Comparison of ENCODE assay signal across 1 cellular context in the genomic region with DNA sequence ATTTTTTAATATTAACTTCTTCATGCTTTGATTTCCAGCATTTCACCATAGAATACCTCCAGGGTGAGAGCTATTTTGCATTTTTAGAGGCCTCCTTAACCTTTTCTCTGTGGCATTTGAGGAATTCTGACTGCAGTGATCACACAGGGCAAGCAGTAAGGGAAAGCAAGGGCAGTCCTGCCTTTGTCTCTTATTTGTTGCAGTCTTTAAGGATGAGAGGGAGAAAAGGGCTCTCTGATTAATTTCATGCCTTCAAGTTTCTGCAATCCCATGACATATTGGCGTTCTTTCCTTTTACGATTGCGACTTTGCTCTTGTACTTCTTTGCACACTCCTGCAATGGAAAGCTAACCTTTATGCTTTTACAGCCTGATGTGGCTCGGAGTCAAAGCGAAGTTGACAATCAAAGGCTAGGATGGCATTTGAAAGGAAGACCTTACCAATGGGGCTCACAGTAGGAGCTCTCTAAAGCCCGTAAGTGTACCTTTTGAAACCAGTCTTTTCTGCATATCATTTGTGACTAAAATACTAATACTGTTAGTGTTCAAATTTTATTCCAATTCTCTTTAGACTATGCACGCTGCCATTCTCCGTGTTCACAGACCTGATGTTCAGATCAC.
TF ChIP-seq lines count a peak whose summit lies in the region.

No MANE protein-coding gene starts in this region.

TF ChIP-seq in WTC11, 78 proteins besides CTCF, POLR2A, EP300 and RAD21 (continued from another document):
- TF ChIP-seq, protein P1, sequence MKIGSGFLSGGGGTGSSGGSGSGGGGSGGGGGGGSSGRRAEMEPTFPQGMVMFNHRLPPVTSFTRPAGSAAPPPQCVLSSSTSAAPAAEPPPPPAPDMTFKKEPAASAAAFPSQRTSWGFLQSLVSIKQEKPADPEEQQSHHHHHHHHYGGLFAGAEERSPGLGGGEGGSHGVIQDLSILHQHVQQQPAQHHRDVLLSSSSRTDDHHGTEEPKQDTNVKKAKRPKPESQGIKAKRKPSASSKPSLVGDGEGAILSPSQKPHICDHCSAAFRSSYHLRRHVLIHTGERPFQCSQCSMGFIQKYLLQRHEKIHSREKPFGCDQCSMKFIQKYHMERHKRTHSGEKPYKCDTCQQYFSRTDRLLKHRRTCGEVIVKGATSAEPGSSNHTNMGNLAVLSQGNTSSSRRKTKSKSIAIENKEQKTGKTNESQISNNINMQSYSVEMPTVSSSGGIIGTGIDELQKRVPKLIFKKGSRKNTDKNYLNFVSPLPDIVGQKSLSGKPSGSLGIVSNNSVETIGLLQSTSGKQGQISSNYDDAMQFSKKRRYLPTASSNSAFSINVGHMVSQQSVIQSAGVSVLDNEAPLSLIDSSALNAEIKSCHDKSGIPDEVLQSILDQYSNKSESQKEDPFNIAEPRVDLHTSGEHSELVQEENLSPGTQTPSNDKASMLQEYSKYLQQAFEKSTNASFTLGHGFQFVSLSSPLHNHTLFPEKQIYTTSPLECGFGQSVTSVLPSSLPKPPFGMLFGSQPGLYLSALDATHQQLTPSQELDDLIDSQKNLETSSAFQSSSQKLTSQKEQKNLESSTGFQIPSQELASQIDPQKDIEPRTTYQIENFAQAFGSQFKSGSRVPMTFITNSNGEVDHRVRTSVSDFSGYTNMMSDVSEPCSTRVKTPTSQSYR (CRISPR knock-in tag; IDR thresholded peaks at IDR 0.05): no peak
- TF ChIP-seq TP53 (CRISPR knock-in tag; IDR thresholded peaks at IDR 0.05) (no peak), MXD4 (CRISPR knock-in tag; IDR thresholded peaks at IDR 0.05; ENCODE audit: borderline replicate concordance) (no peak), FOXP1 (CRISPR knock-in tag; IDR thresholded peaks at IDR 0.05; ENCODE audit: borderline replicate concordance) (no peak), GRHL2 (CRISPR knock-in tag; IDR thresholded peaks at IDR 0.05; ENCODE audit: insufficient replicate concordance, severe bottlenecking) (no peak), HMGA2 (CRISPR knock-in tag; IDR thresholded peaks at IDR 0.05) (no peak), KAT7 (CRISPR knock-in tag; IDR thresholded peaks at IDR 0.05; ENCODE audit: borderline replicate concordance) (no peak)
- TF ChIP-seq, protein P2, sequence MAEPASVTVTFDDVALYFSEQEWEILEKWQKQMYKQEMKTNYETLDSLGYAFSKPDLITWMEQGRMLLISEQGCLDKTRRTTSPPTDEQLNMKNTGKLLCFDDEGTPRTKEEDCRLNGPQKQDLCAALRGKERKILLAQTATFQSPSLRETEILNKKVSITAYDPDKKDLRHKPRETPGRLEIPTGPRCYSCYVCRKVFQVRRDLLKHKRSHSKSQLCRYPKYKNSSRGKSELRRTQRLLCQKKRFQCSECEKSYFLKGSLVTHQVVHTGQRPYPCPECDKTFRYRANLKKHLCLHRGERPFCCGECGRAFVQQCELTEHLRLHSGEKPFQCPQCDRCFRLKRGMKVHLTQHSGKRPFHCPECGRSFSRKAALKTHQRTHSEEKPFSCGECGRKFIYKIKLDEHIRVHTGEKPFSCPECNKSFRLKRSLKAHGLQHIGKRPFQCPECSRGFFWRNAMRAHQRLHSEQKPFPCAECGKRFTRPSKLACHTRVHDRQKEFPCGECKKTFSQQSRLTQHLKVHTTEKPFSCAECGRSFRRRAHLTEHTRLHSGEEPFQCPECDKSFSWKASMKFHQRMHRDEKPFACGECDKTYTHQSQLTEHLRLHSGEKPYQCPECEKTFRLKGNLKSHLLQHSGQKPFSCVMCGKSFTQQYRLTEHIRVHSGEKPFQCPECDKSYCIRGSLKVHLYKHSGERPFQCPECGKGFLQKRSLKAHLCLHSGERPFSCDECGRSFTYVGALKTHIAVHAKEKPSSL (CRISPR knock-in tag; conservative IDR thresholded peaks at IDR 0.05): no peak
- TF ChIP-seq, protein P3, sequence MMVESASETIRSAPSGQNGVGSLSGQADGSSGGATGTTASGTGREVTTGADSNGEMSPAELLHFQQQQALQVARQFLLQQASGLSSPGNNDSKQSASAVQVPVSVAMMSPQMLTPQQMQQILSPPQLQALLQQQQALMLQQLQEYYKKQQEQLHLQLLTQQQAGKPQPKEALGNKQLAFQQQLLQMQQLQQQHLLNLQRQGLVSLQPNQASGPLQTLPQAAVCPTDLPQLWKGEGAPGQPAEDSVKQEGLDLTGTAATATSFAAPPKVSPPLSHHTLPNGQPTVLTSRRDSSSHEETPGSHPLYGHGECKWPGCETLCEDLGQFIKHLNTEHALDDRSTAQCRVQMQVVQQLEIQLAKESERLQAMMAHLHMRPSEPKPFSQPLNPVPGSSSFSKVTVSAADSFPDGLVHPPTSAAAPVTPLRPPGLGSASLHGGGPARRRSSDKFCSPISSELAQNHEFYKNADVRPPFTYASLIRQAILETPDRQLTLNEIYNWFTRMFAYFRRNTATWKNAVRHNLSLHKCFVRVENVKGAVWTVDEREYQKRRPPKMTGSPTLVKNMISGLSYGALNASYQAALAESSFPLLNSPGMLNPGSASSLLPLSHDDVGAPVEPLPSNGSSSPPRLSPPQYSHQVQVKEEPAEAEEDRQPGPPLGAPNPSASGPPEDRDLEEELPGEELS (CRISPR knock-in tag; IDR thresholded peaks at IDR 0.05): no peak
- TF ChIP-seq, protein P4, sequence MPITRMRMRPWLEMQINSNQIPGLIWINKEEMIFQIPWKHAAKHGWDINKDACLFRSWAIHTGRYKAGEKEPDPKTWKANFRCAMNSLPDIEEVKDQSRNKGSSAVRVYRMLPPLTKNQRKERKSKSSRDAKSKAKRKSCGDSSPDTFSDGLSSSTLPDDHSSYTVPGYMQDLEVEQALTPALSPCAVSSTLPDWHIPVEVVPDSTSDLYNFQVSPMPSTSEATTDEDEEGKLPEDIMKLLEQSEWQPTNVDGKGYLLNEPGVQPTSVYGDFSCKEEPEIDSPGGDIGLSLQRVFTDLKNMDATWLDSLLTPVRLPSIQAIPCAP (CRISPR knock-in tag; IDR thresholded peaks at IDR 0.05): no peak
- TF ChIP-seq, protein P5, sequence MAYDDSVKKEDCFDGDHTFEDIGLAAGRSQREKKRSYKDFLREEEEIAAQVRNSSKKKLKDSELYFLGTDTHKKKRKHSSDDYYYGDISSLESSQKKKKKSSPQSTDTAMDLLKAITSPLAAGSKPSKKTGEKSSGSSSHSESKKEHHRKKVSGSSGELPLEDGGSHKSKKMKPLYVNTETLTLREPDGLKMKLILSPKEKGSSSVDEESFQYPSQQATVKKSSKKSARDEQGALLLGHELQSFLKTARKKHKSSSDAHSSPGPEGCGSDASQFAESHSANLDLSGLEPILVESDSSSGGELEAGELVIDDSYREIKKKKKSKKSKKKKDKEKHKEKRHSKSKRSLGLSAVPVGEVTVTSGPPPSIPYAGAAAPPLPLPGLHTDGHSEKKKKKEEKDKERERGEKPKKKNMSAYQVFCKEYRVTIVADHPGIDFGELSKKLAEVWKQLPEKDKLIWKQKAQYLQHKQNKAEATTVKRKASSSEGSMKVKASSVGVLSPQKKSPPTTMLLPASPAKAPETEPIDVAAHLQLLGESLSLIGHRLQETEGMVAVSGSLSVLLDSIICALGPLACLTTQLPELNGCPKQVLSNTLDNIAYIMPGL (CRISPR knock-in tag; IDR thresholded peaks at IDR 0.05): no peak
- TF ChIP-seq, protein P6, sequence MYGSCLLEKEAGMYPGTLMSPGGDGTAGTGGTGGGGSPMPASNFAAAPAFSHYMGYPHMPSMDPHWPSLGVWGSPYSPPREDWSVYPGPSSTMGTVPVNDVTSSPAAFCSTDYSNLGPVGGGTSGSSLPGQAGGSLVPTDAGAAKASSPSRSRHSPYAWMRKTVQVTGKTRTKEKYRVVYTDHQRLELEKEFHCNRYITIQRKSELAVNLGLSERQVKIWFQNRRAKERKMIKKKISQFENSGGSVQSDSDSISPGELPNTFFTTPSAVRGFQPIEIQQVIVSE (CRISPR knock-in tag; IDR thresholded peaks at IDR 0.05; ENCODE audit: borderline replicate concordance): no peak
TF ChIP-seq in WTC11: peak in this region for 0.
